In genomic region chr4:185211641-185212040, GRCh38 we compare ENCODE assay signal across 1 cellular context.
A peak's percentile ranks its signal among the peaks of the same experiment; 100 is the strongest.
TF ChIP-seq lines count a peak whose summit lies in the region.

No MANE protein-coding gene starts in this region.

TF ChIP-seq in HepG2, 621 proteins besides CTCF, POLR2A, EP300 and RAD21:
- no peak for TF ChIP-seq ATF3 (CRISPR knock-in tag; IDR thresholded peaks at IDR 0.05)
- TF ChIP-seq IRF2 (CRISPR knock-in tag; IDR thresholded peaks at IDR 0.05): 0 out of 2 replicates have a peak, but pooled peaks have one; percentile 9
- TF ChIP-seq HNF4A (CRISPR knock-in tag; IDR thresholded peaks at IDR 0.05): peak; percentile 47; the same call in 1 of the 2 replicates
- TF ChIP-seq ELF3 (CRISPR knock-in tag; IDR thresholded peaks at IDR 0.05): peak; percentile 70; the same call in 1 of the 2 replicates
- TF ChIP-seq AHDC1 (CRISPR knock-in tag; IDR thresholded peaks at IDR 0.05; ENCODE audit: borderline replicate concordance): peak; percentile 44; the same call in 1 of the 2 replicates
- TF ChIP-seq TEAD3 (CRISPR knock-in tag; optimal IDR thresholded peaks at IDR 0.05; ENCODE audit: borderline replicate concordance): peak; percentile 37
- TF ChIP-seq HES4 (CRISPR knock-in tag; IDR thresholded peaks at IDR 0.05; ENCODE audit: borderline replicate concordance): no peak
- TF ChIP-seq GATAD2A (CRISPR knock-in tag; IDR thresholded peaks at IDR 0.05): 0 out of 2 replicates have a peak, but pooled peaks have one; percentile 16
- 0 out of 2 replicates have a peak, but pooled peaks have one; percentile 15 for TF ChIP-seq MED1 (CRISPR knock-in tag; IDR thresholded peaks at IDR 0.05)
- no peak for TF ChIP-seq SOX13 (IDR thresholded peaks at IDR 0.05)
- TF ChIP-seq SOX13 (CRISPR knock-in tag; conservative IDR thresholded peaks at IDR 0.05 in 1 of 2, IDR thresholded peaks at IDR 0.05 in 1 of 2): peak in 1 of 2 experiments; percentile 37; a peak in 1 of 4 replicates
- no peak for TF ChIP-seq JUN (CRISPR knock-in tag; IDR thresholded peaks at IDR 0.05)
- TF ChIP-seq ARID5B (CRISPR knock-in tag; IDR thresholded peaks at IDR 0.05): peak; percentile 46; the same call in 1 of the 2 replicates
- TF ChIP-seq IKZF5 (CRISPR knock-in tag; IDR thresholded peaks at IDR 0.05): 0 out of 2 replicates have a peak, but pooled peaks have one; percentile 23
- no peak for TF ChIP-seq PREB (CRISPR knock-in tag; IDR thresholded peaks at IDR 0.05)
- TF ChIP-seq BCL6 (CRISPR knock-in tag; IDR thresholded peaks at IDR 0.05): peak; percentile 73
- peak; percentile 51 for TF ChIP-seq RARA (CRISPR knock-in tag; IDR thresholded peaks at IDR 0.05)
- no peak for TF ChIP-seq ATF6 (CRISPR knock-in tag; conservative IDR thresholded peaks at IDR 0.05)
- peak; percentile 43 for TF ChIP-seq SAP130 (CRISPR knock-in tag; IDR thresholded peaks at IDR 0.05; ENCODE audit: low read depth)
TF ChIP-seq in HepG2: peak in this region for 13.
